1 cellular context compared by ENCODE assay signal in genomic region chr11:22302368-22302767, GRCh38.
TF ChIP-seq lines count a peak whose summit lies in the region.

No MANE protein-coding gene starts in this region.

TF ChIP-seq in SK-N-SH, 30 proteins besides CTCF, POLR2A, EP300 and RAD21 (continued from another document):
- TF ChIP-seq ZBTB33 (IDR thresholded peaks at IDR 0.05; ENCODE audit: borderline replicate concordance, low read depth) (no peak), IRF3 (IDR thresholded peaks at IDR 0.05; ENCODE audit: low read depth, low read length) (no peak), REST (IDR thresholded peaks at IDR 0.05; ENCODE audit: low read depth, low read length) (no peak), JUND (IDR thresholded peaks at IDR 0.05) (no peak), NFIC (IDR thresholded peaks at IDR 0.05; ENCODE audit: borderline replicate concordance) (no peak)
